ENCODE assay signal across 8 cellular contexts in the genomic region with DNA sequence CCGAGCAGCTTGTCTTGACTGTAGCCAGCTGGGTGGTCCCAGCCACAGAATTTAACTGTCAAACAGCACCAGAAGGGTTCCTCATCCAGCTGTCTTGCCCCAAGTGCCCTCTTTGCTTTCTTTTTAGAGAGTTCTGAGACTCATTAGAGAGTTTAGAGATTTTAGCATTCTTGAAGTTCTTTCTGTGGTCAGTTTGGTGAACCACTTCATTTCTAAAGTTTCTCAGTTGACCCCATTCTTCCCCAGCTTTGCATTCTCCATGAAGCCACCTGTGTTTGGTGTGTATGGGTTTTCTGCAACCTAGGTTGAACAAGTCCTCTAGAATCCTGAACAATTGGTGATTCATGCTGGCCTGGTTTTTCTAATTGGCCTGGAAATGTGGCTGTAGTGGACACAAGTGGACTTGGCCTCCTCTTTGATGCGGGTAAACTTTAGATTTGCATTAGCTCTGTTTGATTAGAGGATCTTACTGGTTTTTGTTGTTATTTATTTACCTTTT. TPM values are rescaled to one million over a fixed set of nuclear protein-coding genes. Genes with fewer than 3 reads are reported as not detected.
DNase-seq lines count a peak whose midpoint lies in the region; ATAC-seq and TF ChIP-seq lines count a peak whose summit lies in the region.

No MANE protein-coding gene starts in this region.

- no peaks in the 10 kb centered on the region for H3K9me3 ChIP-seq in SJCRH30 (replicated peaks)
- no peaks in the 10 kb centered on the region for H3K9me3 ChIP-seq in effector memory CD4-positive, alpha-beta T cell (ENCODE audit: control insufficient read depth, low read length)

- no peaks in the 10 kb centered on the region for H3K9me3 Mint-ChIP-seq in activated naive CD4-positive, alpha-beta T cell treated with anti-CD3 and anti-CD28 coated beads, Interleukin-2, amount 10 ng/mL, durations not matched to agents 7 days and 5 days
- H3K9me3 Mint-ChIP-seq in glutamatergic neuron (ENCODE audit: unreplicated experiment) = no peaks in the 10 kb centered on the region

- ATAC-seq in GM18861 (IDR thresholded peaks at IDR 0.05; ENCODE audit: unreplicated experiment) (peak; percentile 84), HG02840 (IDR thresholded peaks at IDR 0.05; ENCODE audit: low FRiP score, unreplicated experiment) (peak; percentile 86)

- H3K4me3 Mint-ChIP-seq in activated naive CD4-positive, alpha-beta T cell treated with anti-CD3 and anti-CD28 coated beads, Interleukin-2, amount 10 ng/mL, durations not matched to agents 7 days and 5 days = no peak overlapping the region
- no peak overlapping the region for H3K4me3 Mint-ChIP-seq in glutamatergic neuron (ENCODE audit: unreplicated experiment)

- peaks cover 36% of the 10 kb centered on the region for H3K4me1 ChIP-seq in SJCRH30
- H3K4me1 ChIP-seq in effector memory CD4-positive, alpha-beta T cell (ENCODE audit: control insufficient read depth, insufficient read depth, low read length, poor library complexity, severe bottlenecking) = no peaks in the 10 kb centered on the region

- DNase-seq in SJCRH30 (peak; percentile 89 to 92), left kidney (ENCODE audit: low read depth, low spot score) (peak; percentile 50), ecto neural progenitor cell (ENCODE audit: low spot score) (no peak), glutamatergic neuron (no peak)
- no peak for DNase-seq in effector memory CD4-positive, alpha-beta T cell
- no peak for DNase-seq in activated naive CD4-positive, alpha-beta T cell treated with anti-CD3 and anti-CD28 coated beads, Interleukin-2, amount 10 ng/mL, durations not matched to agents 7 days and 5 days

- TF ChIP-seq CTCF in glutamatergic neuron (IDR thresholded peaks at IDR 0.05; ENCODE audit: partially characterized antibody, unreplicated experiment) = no peak

- no peaks in the 10 kb centered on the region for H3K27me3 Mint-ChIP-seq in activated naive CD4-positive, alpha-beta T cell treated with anti-CD3 and anti-CD28 coated beads, Interleukin-2, amount 10 ng/mL, durations not matched to agents 7 days and 5 days
- peaks cover 2% of the 10 kb centered on the region for H3K27me3 Mint-ChIP-seq in glutamatergic neuron (ENCODE audit: unreplicated experiment)

- no peak overlapping the region for H3K27ac Mint-ChIP-seq in activated naive CD4-positive, alpha-beta T cell treated with anti-CD3 and anti-CD28 coated beads, Interleukin-2, amount 10 ng/mL, durations not matched to agents 7 days and 5 days
- H3K27ac Mint-ChIP-seq in glutamatergic neuron (ENCODE audit: unreplicated experiment) = no peak overlapping the region

- CTCF ChIA-PET in activated naive CD4-positive, alpha-beta T cell treated with anti-CD3 and anti-CD28 coated beads, Interleukin-2, amount 10 ng/mL, durations not matched to agents 7 days and 5 days (lab: Charles Lee) = interaction anchor here (0.9 to 1.4 kb wide), 2 partner anchors 22 to 33 kb away, joined by 4 to 5 read pairs; a partner anchor contains a TSS

- H3K27me3 ChIP-seq in SJCRH30 = no peaks in the 10 kb centered on the region
- H3K27me3 ChIP-seq in effector memory CD4-positive, alpha-beta T cell (replicated peaks; ENCODE audit: control insufficient read depth, insufficient read depth, low read length, poor library complexity, severe bottlenecking) = no peaks in the 10 kb centered on the region

- peaks cover 27% of the 10 kb centered on the region for H3K4me1 Mint-ChIP-seq in activated naive CD4-positive, alpha-beta T cell treated with anti-CD3 and anti-CD28 coated beads, Interleukin-2, amount 10 ng/mL, durations not matched to agents 7 days and 5 days
- H3K4me1 Mint-ChIP-seq in glutamatergic neuron (ENCODE audit: low read depth, unreplicated experiment) = no peaks in the 10 kb centered on the region

- H3K27ac ChIP-seq in SJCRH30 = peak overlapping the region; percentile 82
- no peak overlapping the region for H3K27ac ChIP-seq in effector memory CD4-positive, alpha-beta T cell (ENCODE audit: insufficient read depth, low read length, poor library complexity, severe bottlenecking)

- H3K36me3 Mint-ChIP-seq in activated naive CD4-positive, alpha-beta T cell treated with anti-CD3 and anti-CD28 coated beads, Interleukin-2, amount 10 ng/mL, durations not matched to agents 7 days and 5 days = peaks cover 4% of the 10 kb centered on the region
- no peaks in the 10 kb centered on the region for H3K36me3 Mint-ChIP-seq in glutamatergic neuron (ENCODE audit: unreplicated experiment)

- no peaks in the 10 kb centered on the region for H3K36me3 ChIP-seq in SJCRH30
- H3K36me3 ChIP-seq in effector memory CD4-positive, alpha-beta T cell (ENCODE audit: control insufficient read depth, insufficient read depth, low read length) = no peaks in the 10 kb centered on the region

- H3K4me3 ChIP-seq in SJCRH30 = no peak overlapping the region
- no peak overlapping the region for H3K4me3 ChIP-seq in effector memory CD4-positive, alpha-beta T cell (ENCODE audit: insufficient read depth, low read depth, low read length, poor library complexity, severe bottlenecking)

RNA-seq across cellular contexts. Expression of a gene that starts 33.7 kb away (rescaled TPM):
- total RNA-seq in SJCRH30 (2014; rRNA removed; shearing (Covaris generic)) = 22.5 and 24.1 TPM in 2 replicates
- total RNA-seq in glutamatergic neuron (ENCODE audit: unreplicated experiment) = 75.4 TPM

Comparison
In these comparisons a context has a peak if more than half of its experiments do, and no peak if none do; other contexts are left out.
1. DNase-seq: peak in SJCRH30 (2 of 2) and left kidney (single experiment); none in effector memory CD4-positive, alpha-beta T cell (0 of 3), activated naive CD4-positive, alpha-beta T cell treated with anti-CD3 and anti-CD28 coated beads, Interleukin-2, amount 10 ng/mL, durations not matched to agents 7 days and 5 days (single experiment), ecto neural progenitor cell (single experiment) and glutamatergic neuron (single experiment).